In the genomic region with DNA sequence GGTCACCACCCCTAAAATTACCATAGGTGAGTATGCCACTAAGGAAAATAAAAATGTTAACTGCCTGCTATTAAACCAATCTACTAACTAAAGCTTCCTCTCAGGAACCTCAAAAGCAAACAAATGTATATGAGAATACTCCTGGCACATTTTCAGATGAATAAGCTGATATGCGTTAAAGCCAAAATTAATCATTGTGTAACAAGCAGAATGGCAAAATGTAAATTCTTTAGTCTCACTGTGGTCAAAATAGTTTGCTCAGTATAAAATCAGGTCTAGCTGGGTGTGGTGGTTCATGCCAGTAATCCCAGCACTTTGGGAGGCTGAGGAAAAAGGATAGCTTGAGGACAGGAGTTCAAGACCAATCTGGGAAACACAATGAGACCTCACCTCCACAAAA, we compare ENCODE assay signal across 12 cellular contexts.
"Had no signal": no experiment of that assay in that cellular context is flagged by ENCODE, and none has a peak within 500 bp of the region (broad histone marks: within the 10 kb centered on the region; RNA-seq: fewer than 3 reads in every experiment).

No MANE protein-coding gene starts in this region.

- DNase-seq: anterior cingulate cortex; glutamatergic neuron; immature natural killer cell; left cardiac atrium; lower lobe of right lung; naive B cell; stimulated activated CD4-positive, alpha-beta T cell treated with anti-CD3 and anti-CD28 coated beads, Interleukin-4, amount 100 ng/mL, for 4 hours; stomach; T-helper 17 cell had no signal

- H3K4me1 Mint-ChIP-seq: naive B cell had no signal

- H3K4me3 Mint-ChIP-seq: activated naive CD8-positive, alpha-beta T cell; immature natural killer cell; naive B cell; T-helper 17 cell had no signal

- H3K27me3 Mint-ChIP-seq: activated naive CD8-positive, alpha-beta T cell; naive B cell; T-helper 17 cell had no signal

- H3K4me3 ChIP-seq: lower lobe of right lung, skin epidermis, stomach, thoracic aorta had no signal

- H3K9me3 Mint-ChIP-seq: immature natural killer cell, naive B cell had no signal

- H3K27ac Mint-ChIP-seq: activated naive CD8-positive, alpha-beta T cell; immature natural killer cell; naive B cell; T-helper 17 cell had no signal
